Comparison of ENCODE assay signal across 12 cellular contexts in genomic region chr11:71129624-71130023, GRCh38.
DNase-seq lines count a peak whose midpoint lies in the region; ATAC-seq and TF ChIP-seq lines count a peak whose summit lies in the region.
"Had no signal": no experiment of that assay in that cellular context is flagged by ENCODE, and none has a peak within 500 bp of the region (broad histone marks: within the 10 kb centered on the region; RNA-seq: fewer than 3 reads in every experiment).

No MANE protein-coding gene starts in this region.

- ATAC-seq in HG03520 (IDR thresholded peaks at IDR 0.05; ENCODE audit: unreplicated experiment): no peak
- ATAC-seq in HG02798 (IDR thresholded peaks at IDR 0.05; ENCODE audit: poor library complexity, unreplicated experiment): no peak
- ATAC-seq: activated CD4-positive, CD25-positive, alpha-beta regulatory T cell treated with anti-CD3 and anti-CD28 coated beads, Interleukin-2, amount 50 U/mL, for 24 hours had no signal

- DNase-seq in AG04449 (ENCODE audit: low read depth, low spot score) (peak; percentile 2), HFF-Myc (ENCODE audit: extremely low read depth, low read depth) (peak; percentile 10), SW480 (ENCODE audit: low spot score) (peak; percentile 42), glomerular visceral epithelial cell (ENCODE audit: extremely low spot score) (peak; percentile 83), retina (no peak), AML-193 (lab: John Stamatoyannopoulos, UW) (no peak)
- DNase-seq: activated naive CD8-positive, alpha-beta T cell treated with anti-CD3 and anti-CD28 coated beads, Interleukin-2, amount 10 ng/mL, durations not matched to agents 7 days and 5 days had no signal

- H3K4me3 ChIP-seq in AG04449 (ENCODE audit: low read depth, low read length) (no peak overlapping the region), HFF-Myc (replicated peaks; ENCODE audit: low read depth, low read length) (no peak overlapping the region)
- H3K4me3 ChIP-seq: lung, suprapubic skin had no signal

- POLR2A ChIA-PET in AG04449 (lab: Yijun Ruan, JAX): no interaction called here

- CTCF ChIA-PET in AG04449 (lab: Yijun Ruan, JAX): no interaction called here

- no peak for TF ChIP-seq CTCF in AG04449 (IDR thresholded peaks at IDR 0.05; ENCODE audit: insufficient read depth, low read length, missing control alignments)
- TF ChIP-seq CTCF in HFF-Myc (IDR thresholded peaks at IDR 0.05; ENCODE audit: low read depth, low read length, missing control alignments): no peak

Comparison
In these comparisons a context has a peak if more than half of its experiments do, and no peak if none do; other contexts are left out.
1. DNase-seq: peak in AG04449 (single experiment), HFF-Myc (single experiment), SW480 (single experiment) and glomerular visceral epithelial cell (single experiment); none in retina (single experiment) and AML-193 (0 of 2).